In genomic region chr1:41462680-41463004, GRCh38 we compare ENCODE assay signal across 23 cellular contexts. TPM values are rescaled to one million over a fixed set of nuclear protein-coding genes. Genes with fewer than 3 reads are reported as not detected.
"Had no signal": no experiment of that assay in that cellular context is flagged by ENCODE, and none has a peak within 500 bp of the region (broad histone marks: within the 10 kb centered on the region; RNA-seq: fewer than 3 reads in every experiment).

No MANE protein-coding gene starts in this region.

- FAIRE-seq: colon, keratinocyte had no signal

- H3K4me3 ChIP-seq: body of pancreas, dorsolateral prefrontal cortex, left lung, right atrium auricular region, tibial nerve, vagina had no signal

- H3K4me1 ChIP-seq: left lung had no signal

- H3K27ac ChIP-seq: body of pancreas, dorsolateral prefrontal cortex, left lung, right atrium auricular region, tibial nerve, vagina had no signal

- ATAC-seq: activated CD4-positive, CD25-positive, alpha-beta regulatory T cell treated with anti-CD3 and anti-CD28 coated beads, Interleukin-2, amount 50 U/mL, for 24 hours; activated T-cell treated with anti-CD3 and anti-CD28 coated beads, Interleukin-2, amount 50 U/mL, for 4 hours; body of pancreas had no signal

- H3K27me3 ChIP-seq: body of pancreas, dorsolateral prefrontal cortex, left lung, right atrium auricular region, tibial nerve, vagina had no signal

- DNase-seq: activated CD4-positive, alpha-beta T cell treated with anti-CD3 and anti-CD28 coated beads, Interleukin-2, amount 10 ng/mL, durations not matched to agents 7 days and 5 days; activated CD8-positive, alpha-beta memory T cell treated with anti-CD3 and anti-CD28 coated beads, Interleukin-2, amount 50 U/mL, for 4 hours; activated naive CD4-positive, alpha-beta T cell treated with anti-CD3 and anti-CD28 coated beads for 36 hours; activated T-cell treated with anti-CD3 and anti-CD28 coated beads, Interleukin-2, amount 50 U/mL, for 4 hours; central memory CD4-positive, alpha-beta T cell; dorsolateral prefrontal cortex; foreskin melanocyte; left lung; mammary epithelial cell; naive B cell; stimulated activated CD4-positive, alpha-beta T cell treated with anti-CD3 and anti-CD28 coated beads, Interleukin-15, amount 100 ng/mL, for 24 hours; stimulated activated CD4-positive, alpha-beta T cell treated with anti-CD3 and anti-CD28 coated beads, Interleukin-2, amount 100 ng/mL, for 48 hours had no signal

- H3K9me3 ChIP-seq: body of pancreas, left lung, right atrium auricular region, tibial nerve, vagina had no signal

- H3K36me3 ChIP-seq: left lung, right atrium auricular region, tibial nerve, vagina had no signal

RNA-seq across cellular contexts. Expression of gene EDN2, which starts 21.8 kb away (rescaled TPM):
- total RNA-seq: activated CD4-positive, alpha-beta T cell treated with anti-CD3 and anti-CD28 coated beads, Interleukin-2, amount 10 ng/mL, durations not matched to agents 7 days and 5 days; activated naive CD4-positive, alpha-beta T cell treated with anti-CD3 and anti-CD28 coated beads for 36 hours; activated T-cell treated with anti-CD3 and anti-CD28 coated beads, Interleukin-2, amount 50 U/mL, for 4 hours; neural crest cell; omental fat pad; progenitor cell of endocrine pancreas; skeletal muscle tissue had no signal
